28 cellular contexts compared by ENCODE assay signal in the genomic region with DNA sequence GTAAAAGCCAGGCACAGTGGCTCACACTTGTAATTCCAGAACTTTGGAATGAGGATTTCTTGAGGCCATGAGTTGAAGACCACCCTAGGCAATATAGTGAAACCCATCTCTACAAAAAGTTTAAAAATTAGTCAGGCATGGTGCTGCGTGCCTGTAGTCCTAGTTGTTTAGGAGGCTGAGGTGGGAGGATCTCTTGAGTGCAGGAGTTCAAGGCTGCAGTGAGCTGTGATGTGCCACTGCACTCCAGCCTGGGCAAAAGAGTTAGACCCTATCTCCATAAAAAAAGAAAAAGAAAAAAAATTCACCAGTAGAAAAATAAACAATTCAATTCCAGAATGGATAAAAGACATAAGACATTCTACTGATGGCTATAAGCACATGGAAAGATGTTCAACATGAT.
A peak's percentile ranks its signal among the peaks of the same experiment; 100 is the strongest.
DNase-seq lines count a peak whose midpoint lies in the region; ATAC-seq, FAIRE-seq and TF ChIP-seq lines count a peak whose summit lies in the region.
"Had no signal": no experiment of that assay in that cellular context is flagged by ENCODE, and none has a peak within 500 bp of the region (broad histone marks: within the 10 kb centered on the region; RNA-seq: fewer than 3 reads in every experiment).

No MANE protein-coding gene starts in this region.

- no peaks in the 10 kb centered on the region for H3K79me2 ChIP-seq in HepG2 (ENCODE audit: insufficient read depth, low read length)

- ATAC-seq in HepG2 (no peak), right lobe of liver (no peak)
- ATAC-seq: CD8-positive, alpha-beta T cell had no signal

- TF ChIP-seq CTCF in HepG2 (CRISPR knock-in tag; IDR thresholded peaks at IDR 0.05) = no peak
- TF ChIP-seq CTCF in right lobe of liver (IDR thresholded peaks at IDR 0.05) = no peak

- BruUV-seq in HepG2 (replicated peaks; lab: Mats Ljungman, UMichigan) = no TSS peak

- H3K9ac ChIP-seq in HepG2 (ENCODE audit: insufficient read depth, low read depth, low read length) = no peak overlapping the region
- H3K9ac ChIP-seq: BLaER1; BLaER1 treated with 17β-estradiol and CSF1 and Interleukin-3, amounts not matched to agents 10 nM and 100 nM had no signal

- 59% methylated on average over 1 of the region's 1 CpG for WGBS in HepG2 (ENCODE audit: low lambda C conversion rate)
- WGBS in right lobe of liver (ENCODE audit: insufficient coverage, low coverage, low lambda C conversion rate, missing lambda C conversion rate) = 100% methylated on average over 1 of the region's 1 CpG

- H3K27ac ChIP-seq in HepG2 (ENCODE audit: extremely low read length, insufficient read depth, low read length) (no peak overlapping the region), right lobe of liver (no peak overlapping the region)
- H3K27ac ChIP-seq: 22Rv1; A549; BLaER1; BLaER1 treated with 17β-estradiol and CSF1 and Interleukin-3, amounts not matched to agents 10 nM and 100 nM; C4-2B had no signal

- CTCF ChIA-PET in HepG2 (lab: Yijun Ruan, JAX; ENCODE audit: low intra/inter-chr PET ratio, low total read pairs) = no interaction called here

- H3K4me2 ChIP-seq in HepG2 (ENCODE audit: low read depth, low read length) = no peak overlapping the region
- H3K4me2 ChIP-seq: A549; BLaER1; BLaER1 treated with 17β-estradiol and CSF1 and Interleukin-3, amounts not matched to agents 10 nM and 100 nM had no signal

- DNase-seq in HepG2 (ENCODE audit: low spot score) = no peak
- no peak for DNase-seq in right lobe of liver
- DNase-seq: 8988T; ACHN; AML-193; BE2C; C1 segment of cervical spinal cord; Caco-2; Calu3; CD4-positive, alpha-beta memory T cell; CD4-positive, alpha-beta T cell; CD4-positive, CD25-positive, alpha-beta regulatory T cell; CD8-positive, alpha-beta memory T cell; CD8-positive, alpha-beta T cell; COR-L47; DMS 273 treated with DMSO at 0.1 percent for 48 hours; DMS153; DMS53; DMS79; DMS79 treated with DMSO at 0.1 percent for 48 hours; DND-41; EL had no signal

- H3K36me3 ChIP-seq in HepG2 (replicated peaks in 1 of 2; ENCODE audit: control insufficient read depth in 1 of 2, insufficient read depth in 2 of 2, low read length in 2 of 2) (no peaks in the 10 kb centered on the region), right lobe of liver (no peaks in the 10 kb centered on the region)
- H3K36me3 ChIP-seq: BE2C; BLaER1; BLaER1 treated with 17β-estradiol and CSF1 and Interleukin-3, amounts not matched to agents 10 nM and 100 nM had no signal

- no peak for TF ChIP-seq POLR2A in HepG2 (IDR thresholded peaks at IDR 0.05; ENCODE audit: insufficient read depth in 1 of 2, low read depth in 2 of 2, low read length in 2 of 2)
- TF ChIP-seq POLR2A in right lobe of liver (IDR thresholded peaks at IDR 0.05) = no peak

- H3K4me3 ChIP-seq in HepG2 (replicated peaks in 1 of 3; ENCODE audit: insufficient read depth in 1 of 3, low read depth in 2 of 3, low read length in 3 of 3) = no peak overlapping the region
- H3K4me3 ChIP-seq in right lobe of liver = no peak overlapping the region
- H3K4me3 ChIP-seq: A549; BLaER1; BLaER1 treated with 17β-estradiol and CSF1 and Interleukin-3, amounts not matched to agents 10 nM and 100 nM had no signal

- H3K4me1 ChIP-seq in HepG2 (ENCODE audit: insufficient read depth, low read length) (peaks cover 46% of the 10 kb centered on the region), right lobe of liver (peaks cover 0 to 8% (median 0%) of the 10 kb centered on the region in 4 donors)
- H3K4me1 ChIP-seq: BE2C; BLaER1; BLaER1 treated with 17β-estradiol and CSF1 and Interleukin-3, amounts not matched to agents 10 nM and 100 nM; Caco-2 had no signal

- TF ChIP-seq RAD21 in HepG2 (CRISPR knock-in tag; IDR thresholded peaks at IDR 0.05) = no peak

- H2AFZ ChIP-seq in HepG2 (ENCODE audit: low read length) = no peak overlapping the region

- no peak for TF ChIP-seq EP300 in HepG2 (IDR thresholded peaks at IDR 0.05; ENCODE audit: low read depth in 2 of 2, low read length in 2 of 2)
- TF ChIP-seq EP300 in HepG2 (CRISPR knock-in tag; IDR thresholded peaks at IDR 0.05; ENCODE audit: borderline replicate concordance) = no peak

- H3K9me3 ChIP-seq in HepG2 (ENCODE audit: low read length) = no peaks in the 10 kb centered on the region
- no peaks in the 10 kb centered on the region for H3K9me3 ChIP-seq in right lobe of liver
- H3K9me3 ChIP-seq: BE2C, Caco-2 had no signal

- H3K27me3 ChIP-seq in HepG2 (ENCODE audit: control insufficient read depth in 1 of 2, insufficient read depth in 2 of 2, low read length in 2 of 2) (no peaks in the 10 kb centered on the region), right lobe of liver (no peaks in the 10 kb centered on the region)
- H3K27me3 ChIP-seq: BE2C; BLaER1; BLaER1 treated with 17β-estradiol and CSF1 and Interleukin-3, amounts not matched to agents 10 nM and 100 nM had no signal

- FAIRE-seq in HepG2 (lab: Jason Lieb, UNC) = no peak
- FAIRE-seq: A549, D721Med had no signal

- no peaks in the 10 kb centered on the region for H4K20me1 ChIP-seq in HepG2 (ENCODE audit: insufficient read depth, low read length)
- H4K20me1 ChIP-seq: BLaER1; BLaER1 treated with 17β-estradiol and CSF1 and Interleukin-3, amounts not matched to agents 10 nM and 100 nM had no signal

- intact Hi-C loops in HepG2 (cut with micrococcal nuclease; ENCODE audit: unreplicated experiment) (no loop called here), right lobe of liver (cut with DNase I) (no loop called here)

- in situ Hi-C loops in HepG2 (cut with HindIII; ENCODE audit: extremely low pct_ligation_motif_present, low pct_unique_long_range_greater_than_20kb) = no loop called here

- POLR2A ChIA-PET in HepG2 (lab: Yijun Ruan, JAX) = no interaction called here

TF ChIP-seq in HepG2, 621 proteins besides CTCF, POLR2A, EP300 and RAD21 (continues in another document):
- TF ChIP-seq KLF15 (CRISPR knock-in tag; IDR thresholded peaks at IDR 0.05; ENCODE audit: borderline replicate concordance) = no peak
- TF ChIP-seq ZNF260 (CRISPR knock-in tag; IDR thresholded peaks at IDR 0.05; ENCODE audit: borderline replicate concordance, low read depth) = no peak
- TF ChIP-seq POGZ (CRISPR knock-in tag; IDR thresholded peaks at IDR 0.05) = 0 out of 2 replicates have a peak, but pooled peaks have one; percentile 27
- no peak for TF ChIP-seq MYC (CRISPR knock-in tag; IDR thresholded peaks at IDR 0.05; ENCODE audit: borderline replicate concordance)
- TF ChIP-seq, protein P1, sequence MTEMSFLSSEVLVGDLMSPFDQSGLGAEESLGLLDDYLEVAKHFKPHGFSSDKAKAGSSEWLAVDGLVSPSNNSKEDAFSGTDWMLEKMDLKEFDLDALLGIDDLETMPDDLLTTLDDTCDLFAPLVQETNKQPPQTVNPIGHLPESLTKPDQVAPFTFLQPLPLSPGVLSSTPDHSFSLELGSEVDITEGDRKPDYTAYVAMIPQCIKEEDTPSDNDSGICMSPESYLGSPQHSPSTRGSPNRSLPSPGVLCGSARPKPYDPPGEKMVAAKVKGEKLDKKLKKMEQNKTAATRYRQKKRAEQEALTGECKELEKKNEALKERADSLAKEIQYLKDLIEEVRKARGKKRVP (CRISPR knock-in tag; IDR thresholded peaks at IDR 0.05) = no peak
- 0 out of 2 replicates have a peak, but pooled peaks have one; percentile 59 for TF ChIP-seq ZMYM2 (CRISPR knock-in tag; IDR thresholded peaks at IDR 0.05)
- TF ChIP-seq ZZZ3 (CRISPR knock-in tag; IDR thresholded peaks at IDR 0.05; ENCODE audit: borderline replicate concordance) = no peak
- TF ChIP-seq ZNF766 (CRISPR knock-in tag; IDR thresholded peaks at IDR 0.05; ENCODE audit: borderline replicate concordance) = no peak
- no peak for TF ChIP-seq CREM (IDR thresholded peaks at IDR 0.05)
- no peak for TF ChIP-seq CREM (CRISPR knock-in tag; IDR thresholded peaks at IDR 0.05)
- TF ChIP-seq ZNF431 (CRISPR knock-in tag; IDR thresholded peaks at IDR 0.05; ENCODE audit: borderline replicate concordance, low read depth) = no peak
- TF ChIP-seq, protein P2, sequence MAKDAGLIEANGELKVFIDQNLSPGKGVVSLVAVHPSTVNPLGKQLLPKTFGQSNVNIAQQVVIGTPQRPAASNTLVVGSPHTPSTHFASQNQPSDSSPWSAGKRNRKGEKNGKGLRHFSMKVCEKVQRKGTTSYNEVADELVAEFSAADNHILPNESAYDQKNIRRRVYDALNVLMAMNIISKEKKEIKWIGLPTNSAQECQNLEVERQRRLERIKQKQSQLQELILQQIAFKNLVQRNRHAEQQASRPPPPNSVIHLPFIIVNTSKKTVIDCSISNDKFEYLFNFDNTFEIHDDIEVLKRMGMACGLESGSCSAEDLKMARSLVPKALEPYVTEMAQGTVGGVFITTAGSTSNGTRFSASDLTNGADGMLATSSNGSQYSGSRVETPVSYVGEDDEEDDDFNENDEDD (CRISPR knock-in tag; IDR thresholded peaks at IDR 0.05; ENCODE audit: borderline replicate concordance) = no peak
- no peak for TF ChIP-seq NONO (IDR thresholded peaks at IDR 0.05)
- no peak for TF ChIP-seq NONO (CRISPR knock-in tag; conservative IDR thresholded peaks at IDR 0.05)
- no peak for TF ChIP-seq SIX1 (CRISPR knock-in tag; IDR thresholded peaks at IDR 0.05; ENCODE audit: borderline replicate concordance)
- TF ChIP-seq, protein P3, sequence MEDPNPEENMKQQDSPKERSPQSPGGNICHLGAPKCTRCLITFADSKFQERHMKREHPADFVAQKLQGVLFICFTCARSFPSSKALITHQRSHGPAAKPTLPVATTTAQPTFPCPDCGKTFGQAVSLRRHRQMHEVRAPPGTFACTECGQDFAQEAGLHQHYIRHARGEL (CRISPR knock-in tag; IDR thresholded peaks at IDR 0.05) = no peak
- TF ChIP-seq, protein P4, sequence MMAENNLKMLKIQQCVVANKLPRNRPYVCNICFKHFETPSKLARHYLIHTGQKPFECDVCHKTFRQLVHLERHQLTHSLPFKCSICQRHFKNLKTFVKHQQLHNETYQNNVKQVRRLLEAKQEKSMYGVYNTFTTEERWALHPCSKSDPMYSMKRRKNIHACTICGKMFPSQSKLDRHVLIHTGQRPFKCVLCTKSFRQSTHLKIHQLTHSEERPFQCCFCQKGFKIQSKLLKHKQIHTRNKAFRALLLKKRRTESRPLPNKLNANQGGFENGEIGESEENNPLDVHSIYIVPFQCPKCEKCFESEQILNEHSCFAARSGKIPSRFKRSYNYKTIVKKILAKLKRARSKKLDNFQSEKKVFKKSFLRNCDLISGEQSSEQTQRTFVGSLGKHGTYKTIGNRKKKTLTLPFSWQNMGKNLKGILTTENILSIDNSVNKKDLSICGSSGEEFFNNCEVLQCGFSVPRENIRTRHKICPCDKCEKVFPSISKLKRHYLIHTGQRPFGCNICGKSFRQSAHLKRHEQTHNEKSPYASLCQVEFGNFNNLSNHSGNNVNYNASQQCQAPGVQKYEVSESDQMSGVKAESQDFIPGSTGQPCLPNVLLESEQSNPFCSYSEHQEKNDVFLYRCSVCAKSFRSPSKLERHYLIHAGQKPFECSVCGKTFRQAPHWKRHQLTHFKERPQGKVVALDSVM (CRISPR knock-in tag; IDR thresholded peaks at IDR 0.05) = peak; percentile 95
- no peak for TF ChIP-seq ZNF501 (CRISPR knock-in tag; IDR thresholded peaks at IDR 0.05)
- peak; percentile 81 for TF ChIP-seq ZNF121 (CRISPR knock-in tag; IDR thresholded peaks at IDR 0.05)
- TF ChIP-seq MAF1 (CRISPR knock-in tag; IDR thresholded peaks at IDR 0.05; ENCODE audit: borderline replicate concordance) = no peak
- no peak for TF ChIP-seq BRD4 (CRISPR knock-in tag; IDR thresholded peaks at IDR 0.05)
